ENCODE assay signal across 23 cellular contexts in genomic region chr2:176285321-176285720, GRCh38. TPM values are rescaled to one million over a fixed set of nuclear protein-coding genes. Genes with fewer than 3 reads are reported as not detected.
DNase-seq lines count a peak whose midpoint lies in the region; ATAC-seq and TF ChIP-seq lines count a peak whose summit lies in the region.
"Had no signal": no experiment of that assay in that cellular context is flagged by ENCODE, and none has a peak within 500 bp of the region (broad histone marks: within the 10 kb centered on the region; RNA-seq: fewer than 3 reads in every experiment).

No MANE protein-coding gene starts in this region.

- H3K27ac Mint-ChIP-seq in CD4-positive, alpha-beta memory T cell, result peak overlapping the region in 1 of 7 donors; percentile 18
- no peak overlapping the region for H3K27ac Mint-ChIP-seq in CD14-positive monocyte
- H3K27ac Mint-ChIP-seq: immature natural killer cell had no signal

- no peaks in the 10 kb centered on the region for H3K9me3 ChIP-seq in HCT116 (ENCODE audit: control insufficient read depth in 1 of 2, insufficient read depth in 1 of 2, low read depth in 1 of 2, low read length in 2 of 2)
- no peaks in the 10 kb centered on the region for H3K9me3 ChIP-seq in SK-N-SH
- no peaks in the 10 kb centered on the region for H3K9me3 ChIP-seq in CD4-positive, alpha-beta memory T cell (ENCODE audit: control insufficient read depth in 1 of 2, low read length in 2 of 2)
- H3K9me3 ChIP-seq: lower lobe of right lung, transverse colon had no signal

- H3K4me2 ChIP-seq in HCT116 (ENCODE audit: low read length), result no peak overlapping the region
- H3K4me2 ChIP-seq in SK-N-SH, result no peak overlapping the region
- H3K4me2 ChIP-seq: KMS-11 had no signal

- TF ChIP-seq POLR2A in HCT116 (IDR thresholded peaks at IDR 0.05; ENCODE audit: borderline replicate concordance, extremely low read depth, insufficient read depth, insufficient read length), result no peak

- H3K27ac ChIP-seq in HCT116 (ENCODE audit: low read depth, low read length), result no peak overlapping the region
- no peak overlapping the region for H3K27ac ChIP-seq in SK-N-SH (ENCODE audit: low read depth in 2 of 2, low read length in 1 of 2)
- H3K27ac ChIP-seq in CD4-positive, alpha-beta memory T cell (ENCODE audit: low read depth, low read length), result no peak overlapping the region
- H3K27ac ChIP-seq: KMS-11, lower lobe of right lung, parathyroid adenoma, transverse colon, VCaP had no signal

- no peak for TF ChIP-seq EP300 in SK-N-SH (IDR thresholded peaks at IDR 0.05; ENCODE audit: borderline replicate concordance in 1 of 2, low read depth in 1 of 2, low read length in 1 of 2)

- ATAC-seq in HCT116 (peak; percentile 70), GM18858 (IDR thresholded peaks at IDR 0.05; ENCODE audit: unreplicated experiment) (no peak)
- ATAC-seq: GM12878; lower lobe of right lung; stimulated activated naive CD8-positive, alpha-beta T cell treated with anti-CD3 and anti-CD28 coated beads, Interleukin-15, Interleukin-2, amounts not matched to agents 100 U/mL and 50 U/mL, for 24 hours had no signal

- H3K79me2 ChIP-seq in HCT116 (ENCODE audit: insufficient read depth, low read length) (peaks cover 97% of the 10 kb centered on the region), SK-N-SH (ENCODE audit: insufficient read depth) (peaks cover 98% of the 10 kb centered on the region)

- BruUV-seq in HCT116 (replicated peaks; lab: Mats Ljungman, UMichigan), result no TSS peak

- no peaks in the 10 kb centered on the region for H3K9me3 Mint-ChIP-seq in CD4-positive, alpha-beta memory T cell
- no peaks in the 10 kb centered on the region for H3K9me3 Mint-ChIP-seq in CD14-positive monocyte
- H3K9me3 Mint-ChIP-seq: immature natural killer cell had no signal

- RAD21 ChIA-PET in HCT116 (lab: Charles Lee; ENCODE audit: low non-redundant PET in 1 of 2, low total read pairs in 2 of 2, uncharacterized antibody in 2 of 2, unreplicated experiment in 2 of 2), result no interaction called here

- H3K9ac ChIP-seq in HCT116 (ENCODE audit: low read length) (no peak overlapping the region), SK-N-SH (no peak overlapping the region)
- H3K9ac ChIP-seq: KMS-11, parathyroid adenoma had no signal

- H3K4me1 ChIP-seq in HCT116 (ENCODE audit: control insufficient read depth in 1 of 2, insufficient read depth in 2 of 2, low read length in 2 of 2), result peaks cover 0 to 4% of the 10 kb centered on the region in 2 experiments; a peak in 1 of 4 replicates
- no peaks in the 10 kb centered on the region; a peak in 3 of 4 replicates for H3K4me1 ChIP-seq in SK-N-SH (ENCODE audit: control insufficient read depth in 1 of 2, insufficient read depth in 2 of 2, low read depth in 1 of 2, low read length in 1 of 2)
- no peaks in the 10 kb centered on the region for H3K4me1 ChIP-seq in CD4-positive, alpha-beta memory T cell (ENCODE audit: insufficient read depth, low read length)
- H3K4me1 ChIP-seq: lower lobe of right lung had no signal

- H3K4me3 ChIP-seq in HCT116 (replicated peaks in 1 of 2; ENCODE audit: low read depth in 1 of 2, low read length in 2 of 2) (no peak overlapping the region), SK-N-SH (ENCODE audit: low read depth in 2 of 2, low read length in 1 of 2) (no peak overlapping the region)
- no peak overlapping the region for H3K4me3 ChIP-seq in CD4-positive, alpha-beta memory T cell (ENCODE audit: low read length in 2 of 2)
- H3K4me3 ChIP-seq: GM12878, lower lobe of right lung, transverse colon had no signal

- H3F3A ChIP-seq in SK-N-SH (replicated peaks; ENCODE audit: insufficient read depth), result peaks cover 2% of the 10 kb centered on the region

- no peak for TF ChIP-seq RAD21 in HCT116 (IDR thresholded peaks at IDR 0.05; ENCODE audit: low read depth)
- TF ChIP-seq RAD21 in SK-N-SH (IDR thresholded peaks at IDR 0.05; ENCODE audit: low read length), result no peak

- 0 out of 2 replicates have a peak, but pooled peaks cover 8% of the 10 kb centered on the region for H4K20me1 ChIP-seq in HCT116 (ENCODE audit: insufficient read depth)
- peaks cover 40% of the 10 kb centered on the region for H4K20me1 ChIP-seq in SK-N-SH (ENCODE audit: insufficient read depth)

- H3K36me3 ChIP-seq in HCT116 (ENCODE audit: control insufficient read depth in 1 of 2, insufficient read depth in 2 of 2, low read length in 2 of 2), result no peaks in the 10 kb centered on the region
- peaks cover 2 to 10% of the 10 kb centered on the region in 2 experiments for H3K36me3 ChIP-seq in SK-N-SH (replicated peaks in 1 of 2; ENCODE audit: control insufficient read depth in 1 of 2, insufficient read depth in 2 of 2, low read length in 1 of 2)
- no peaks in the 10 kb centered on the region for H3K36me3 ChIP-seq in CD4-positive, alpha-beta memory T cell (ENCODE audit: insufficient read depth, low read length)
- H3K36me3 ChIP-seq: lower lobe of right lung, transverse colon had no signal

- H2AFZ ChIP-seq in HCT116 (ENCODE audit: low read depth, low read length, poor library complexity, severe bottlenecking) (no peak overlapping the region), SK-N-SH (ENCODE audit: low read depth) (no peak overlapping the region)
- H2AFZ ChIP-seq: parathyroid adenoma had no signal

- DNase-seq in EL, result peak; percentile 20
- no peak for DNase-seq in HCT116 (ENCODE audit: low read depth, low spot score)
- DNase-seq in SK-N-SH, result no peak
- peak; percentile 8 for DNase-seq in fibroblast of peridontal ligament (ENCODE audit: extremely low read depth)
- DNase-seq in CD4-positive, alpha-beta memory T cell, result no peak
- no peak for DNase-seq in stimulated activated CD4-positive, alpha-beta T cell treated with anti-CD3 and anti-CD28 coated beads, Interleukin-4, amount 100 ng/mL, for 1 hour
- no peak for DNase-seq in CD14-positive monocyte (ENCODE audit: low spot score)
- DNase-seq: activated CD4-positive, alpha-beta T cell treated with anti-CD3 and anti-CD28 coated beads, Interleukin-2, amount 50 U/mL, for 48 hours; activated naive CD4-positive, alpha-beta T cell; activated T-cell treated with anti-CD3 and anti-CD28 coated beads for 4 hours; COR-L47; immature natural killer cell; lower lobe of right lung; NCI-H1105; SHP77 treated with DMSO at 0.1 percent for 48 hours; stimulated activated CD4-positive, alpha-beta T cell treated with anti-CD3 and anti-CD28 coated beads, Interleukin-1b, Interleukin-23, amount 100 ng/mL, for 48 hours; stimulated activated naive CD8-positive, alpha-beta T cell treated with anti-CD3 and anti-CD28 coated beads, Interleukin-15, Interleukin-2, amounts not matched to agents 100 U/mL and 50 U/mL, for 24 hours; transverse colon had no signal

- H3K9me2 ChIP-seq in HCT116 (ENCODE audit: insufficient read depth) (no peaks in the 10 kb centered on the region), SK-N-SH (no peaks in the 10 kb centered on the region)

- TF ChIP-seq CTCF in HCT116 (IDR thresholded peaks at IDR 0.05 in 2 of 3, conservative IDR thresholded peaks at IDR 0.05 in 1 of 3; ENCODE audit: borderline replicate concordance in 1 of 3, insufficient read depth in 1 of 3, low read depth in 2 of 3, low read length in 2 of 3), result peak in 2 of 3 experiments; percentile 5 to 18; a peak in 1 of 6 replicates
- peak; percentile 24; the same call in 1 of the 2 replicates for TF ChIP-seq CTCF in SK-N-SH (IDR thresholded peaks at IDR 0.05)
- TF ChIP-seq CTCF in CD14-positive monocyte (IDR thresholded peaks at IDR 0.05), result no peak

- H3K27me3 ChIP-seq in HCT116 (ENCODE audit: insufficient read depth, low read length), result no peaks in the 10 kb centered on the region
- no peaks in the 10 kb centered on the region for H3K27me3 ChIP-seq in SK-N-SH (ENCODE audit: insufficient read depth)
- H3K27me3 ChIP-seq in CD4-positive, alpha-beta memory T cell (ENCODE audit: insufficient read depth, low read length), result no peaks in the 10 kb centered on the region
- H3K27me3 ChIP-seq: transverse colon had no signal

- H3K36me3 Mint-ChIP-seq in CD4-positive, alpha-beta memory T cell, result peaks cover 3 to 15% of the 10 kb centered on the region in 2 donors
- peaks cover 2 to 3% of the 10 kb centered on the region in 2 donors for H3K36me3 Mint-ChIP-seq in CD14-positive monocyte
- H3K36me3 Mint-ChIP-seq: immature natural killer cell had no signal

- intact Hi-C loops in HCT116 (cut with micrococcal nuclease), result no loop called here
- intact Hi-C loops in CD4-positive, alpha-beta memory T cell (cut with micrococcal nuclease), result no loop called here
- intact Hi-C loops in CD14-positive monocyte (cut with micrococcal nuclease), result no loop called here

- no peaks in the 10 kb centered on the region for H3K27me3 Mint-ChIP-seq in CD4-positive, alpha-beta memory T cell
- H3K27me3 Mint-ChIP-seq in CD14-positive monocyte (ENCODE audit: low read depth in 3 of 3), result no peaks in the 10 kb centered on the region

- peaks cover 35 to 49% (median 41%) of the 10 kb centered on the region in 4 donors for H3K4me1 Mint-ChIP-seq in CD4-positive, alpha-beta memory T cell
- peaks cover 6% of the 10 kb centered on the region for H3K4me1 Mint-ChIP-seq in CD14-positive monocyte

- POLR2A ChIA-PET in HCT116 (lab: Charles Lee), result no interaction called here
- POLR2A ChIA-PET in SK-N-SH (lab: Yijun Ruan, JAX), result no interaction called here
- POLR2A ChIA-PET in CD4-positive, alpha-beta memory T cell (lab: Charles Lee; ENCODE audit: partially characterized antibody), result no interaction called here

- CTCF ChIA-PET in HCT116 (lab: Charles Lee), result no interaction called here
- CTCF ChIA-PET in SK-N-SH (lab: Yijun Ruan, JAX), result interaction anchor here (1.1 kb wide), 1 partner anchor 13 kb away, joined by 3 read pairs; no protein-coding TSS in a partner anchor
- CTCF ChIA-PET in CD4-positive, alpha-beta memory T cell (lab: Charles Lee; ENCODE audit: partially characterized antibody), result no interaction called here

- H3K4me3 Mint-ChIP-seq in CD4-positive, alpha-beta memory T cell, result no peak overlapping the region
- H3K4me3 Mint-ChIP-seq in CD14-positive monocyte, result no peak overlapping the region
- H3K4me3 Mint-ChIP-seq: immature natural killer cell had no signal

TF ChIP-seq in HCT116, 20 proteins besides CTCF, POLR2A, EP300 and RAD21 (continues in another document):
- no peak for TF ChIP-seq ELF1 (IDR thresholded peaks at IDR 0.05; ENCODE audit: borderline replicate concordance, low read depth)
- no peak for TF ChIP-seq POLR2AphosphoS5 (IDR thresholded peaks at IDR 0.05; ENCODE audit: low read depth, low read length)
- no peak for TF ChIP-seq EZH2 (IDR thresholded peaks at IDR 0.05)
- no peak for TF ChIP-seq SP1 (IDR thresholded peaks at IDR 0.05; ENCODE audit: low read depth)

TF ChIP-seq in SK-N-SH, 30 proteins besides CTCF, POLR2A, EP300 and RAD21 (continues in another document):
- TF ChIP-seq TEAD4 (IDR thresholded peaks at IDR 0.05; ENCODE audit: borderline replicate concordance, insufficient read depth) (no peak), FOXM1 (IDR thresholded peaks at IDR 0.05; ENCODE audit: low read depth) (no peak)

RNA-seq across cellular contexts. Expression of gene MTX2, which starts 16.1 kb away (rescaled TPM):
- total RNA-seq in HCT116 (2021; ENCODE audit: unreplicated experiment), result 38.9 TPM
- polyA plus RNA-seq in HCT116 (2012), result 30.0 and 42.3 TPM in 2 replicates
- polyA plus RNA-seq in SK-N-SH (2012; rRNA removed) (44.4 and 61.9 TPM in 2 replicates), CD14-positive monocyte (1 to 10 TPM; 7.6 to 9.8 TPM)
- polyA plus RNA-seq in SK-N-SH (2012; cell fraction: cytosol; rRNA removed), result 69.6 and 82.8 TPM in 2 replicates
- 21.1 and 45.0 TPM in 2 replicates for polyA plus RNA-seq in SK-N-SH (2012; cell fraction: nucleus; rRNA removed)
- total RNA-seq in CD4-positive, alpha-beta memory T cell, result 1 to 10 TPM; 7.6 to 8.1 TPM
- polyA plus RNA-seq in CD4-positive, alpha-beta memory T cell, result 10 to 100 TPM; 15.9 to 24.6 TPM

Comparison
In these comparisons a context has a peak if more than half of its experiments do, and no peak if none do; other contexts are left out.
1. DNase-seq: peak in EL (single experiment) and fibroblast of peridontal ligament (single experiment); none in HCT116 (single experiment), SK-N-SH (single experiment), CD4-positive, alpha-beta memory T cell (0 of 5), stimulated activated CD4-positive, alpha-beta T cell treated with anti-CD3 and anti-CD28 coated beads, Interleukin-4, amount 100 ng/mL, for 1 hour (single experiment) and CD14-positive monocyte (single experiment).